14 cellular contexts compared by ENCODE assay signal in the genomic region with DNA sequence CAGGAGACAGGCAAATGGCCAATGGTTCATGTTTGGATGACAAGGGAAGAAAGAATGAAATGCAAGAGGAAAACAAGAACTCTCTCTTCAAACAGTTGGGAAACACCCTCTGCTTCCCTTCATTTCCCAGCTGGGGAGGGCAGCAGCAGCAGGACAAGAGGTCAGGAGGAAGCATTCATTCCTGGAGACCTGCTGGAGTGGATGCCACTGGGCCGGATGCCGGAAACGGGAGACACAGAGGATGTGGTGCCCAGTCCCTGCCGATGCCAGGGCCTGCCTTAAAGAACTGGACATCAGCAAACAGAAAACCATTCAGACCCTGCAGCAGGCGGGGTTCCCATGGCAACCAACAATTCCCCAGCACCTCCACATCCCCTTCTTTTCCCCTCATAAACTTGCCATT.
DNase-seq lines count a peak whose midpoint lies in the region; ATAC-seq and TF ChIP-seq lines count a peak whose summit lies in the region.
"Had no signal": no experiment of that assay in that cellular context is flagged by ENCODE, and none has a peak within 500 bp of the region (broad histone marks: within the 10 kb centered on the region; RNA-seq: fewer than 3 reads in every experiment).

No MANE protein-coding gene starts in this region.

- DNase-seq in AG08395 (ENCODE audit: low spot score) = peak; percentile 68
- DNase-seq in left ventricle myocardium superior = peak; percentile 65
- peak; percentile 84 for DNase-seq in posterior vena cava (ENCODE audit: low spot score)
- DNase-seq in activated CD4-positive, alpha-beta memory T cell treated with anti-CD3 and anti-CD28 coated beads, Interleukin-2, amount 10 ng/mL, durations not matched to agents 7 days and 5 days = no peak
- no peak for DNase-seq in DMS53 treated with DMSO at 0.1 percent for 48 hours (lab: John Stamatoyannopoulos, UW; ENCODE audit: unreplicated experiment)
- no peak for DNase-seq in SIG-M5 (lab: John Stamatoyannopoulos, UW)
- DNase-seq: activated B cell treated with CpG ODN at 0.5 μM for 24 hours; activated T-cell treated with anti-CD3 and anti-CD28 coated beads, Interleukin-2, amount 50 U/mL, for 24 hours; amniotic stem cell; effector memory CD8-positive, alpha-beta T cell; NCI-H2029 treated with DMSO at 0.1 percent for 48 hours had no signal

- H3K4me1 Mint-ChIP-seq in brain = peaks cover 21% of the 10 kb centered on the region
- H3K4me1 Mint-ChIP-seq in activated CD4-positive, alpha-beta memory T cell treated with anti-CD3 and anti-CD28 coated beads, Interleukin-2, amount 10 ng/mL, durations not matched to agents 7 days and 5 days = no peaks in the 10 kb centered on the region
- H3K4me1 Mint-ChIP-seq: activated B cell treated with CpG ODN at 0.5 μM for 24 hours had no signal

- H3K4me3 Mint-ChIP-seq in brain = peak overlapping the region in 2 of 5 experiments; percentile 11 to 29
- H3K4me3 Mint-ChIP-seq in activated CD4-positive, alpha-beta memory T cell treated with anti-CD3 and anti-CD28 coated beads, Interleukin-2, amount 10 ng/mL, durations not matched to agents 7 days and 5 days = no peak overlapping the region
- H3K4me3 Mint-ChIP-seq: activated B cell treated with CpG ODN at 0.5 μM for 24 hours; activated T-cell treated with anti-CD3 and anti-CD28 coated beads, Interleukin-2, amount 50 U/mL, for 24 hours; effector memory CD8-positive, alpha-beta T cell had no signal

- peak; percentile 91 for ATAC-seq in left ventricle myocardium superior
- no peak for ATAC-seq in GM21529 (IDR thresholded peaks at IDR 0.05; ENCODE audit: unreplicated experiment)
- ATAC-seq: A549; effector memory CD8-positive, alpha-beta T cell had no signal

- POLR2A ChIA-PET in activated CD4-positive, alpha-beta memory T cell treated with anti-CD3 and anti-CD28 coated beads, Interleukin-2, amount 10 ng/mL, durations not matched to agents 7 days and 5 days (lab: Charles Lee) = no interaction called here

- intact Hi-C loops in left ventricle myocardium superior (cut with micrococcal nuclease) (no loop called here), posterior vena cava (cut with DNase I) (no loop called here)

- no peaks in the 10 kb centered on the region for H3K27me3 Mint-ChIP-seq in brain
- H3K27me3 Mint-ChIP-seq in activated CD4-positive, alpha-beta memory T cell treated with anti-CD3 and anti-CD28 coated beads, Interleukin-2, amount 10 ng/mL, durations not matched to agents 7 days and 5 days = peaks cover 9% of the 10 kb centered on the region
- H3K27me3 Mint-ChIP-seq: activated T-cell treated with anti-CD3 and anti-CD28 coated beads, Interleukin-2, amount 50 U/mL, for 24 hours had no signal

- TF ChIP-seq CTCF in brain (conservative IDR thresholded peaks at IDR 0.05) = no peak

- no peaks in the 10 kb centered on the region for H3K36me3 Mint-ChIP-seq in brain
- H3K36me3 Mint-ChIP-seq in activated CD4-positive, alpha-beta memory T cell treated with anti-CD3 and anti-CD28 coated beads, Interleukin-2, amount 10 ng/mL, durations not matched to agents 7 days and 5 days (ENCODE audit: low read depth) = no peaks in the 10 kb centered on the region

- H3K27ac Mint-ChIP-seq in brain = peak overlapping the region in 3 of 5 experiments; percentile 58 to 89 (median 86)
- no peak overlapping the region for H3K27ac Mint-ChIP-seq in activated CD4-positive, alpha-beta memory T cell treated with anti-CD3 and anti-CD28 coated beads, Interleukin-2, amount 10 ng/mL, durations not matched to agents 7 days and 5 days
- H3K27ac Mint-ChIP-seq: activated B cell treated with CpG ODN at 0.5 μM for 24 hours; activated T-cell treated with anti-CD3 and anti-CD28 coated beads, Interleukin-2, amount 50 U/mL, for 24 hours had no signal

- CTCF ChIA-PET in activated CD4-positive, alpha-beta memory T cell treated with anti-CD3 and anti-CD28 coated beads, Interleukin-2, amount 10 ng/mL, durations not matched to agents 7 days and 5 days (lab: Charles Lee) = no interaction called here

- H3K9me3 Mint-ChIP-seq in brain = peaks cover 7 to 23% (median 20%) of the 10 kb centered on the region in 5 experiments
- peaks cover 10% of the 10 kb centered on the region for H3K9me3 Mint-ChIP-seq in activated CD4-positive, alpha-beta memory T cell treated with anti-CD3 and anti-CD28 coated beads, Interleukin-2, amount 10 ng/mL, durations not matched to agents 7 days and 5 days
- H3K9me3 Mint-ChIP-seq: effector memory CD8-positive, alpha-beta T cell had no signal

Comparison
In these comparisons a context has a peak if more than half of its experiments do, and no peak if none do; other contexts are left out.
1. DNase-seq: peak in AG08395 (single experiment), left ventricle myocardium superior (single experiment) and posterior vena cava (single experiment); none in activated CD4-positive, alpha-beta memory T cell treated with anti-CD3 and anti-CD28 coated beads, Interleukin-2, amount 10 ng/mL, durations not matched to agents 7 days and 5 days (single experiment), DMS53 treated with DMSO at 0.1 percent for 48 hours (single experiment) and SIG-M5 (single experiment).